Comparison of ENCODE assay signal across 18 cellular contexts in the genomic region with DNA sequence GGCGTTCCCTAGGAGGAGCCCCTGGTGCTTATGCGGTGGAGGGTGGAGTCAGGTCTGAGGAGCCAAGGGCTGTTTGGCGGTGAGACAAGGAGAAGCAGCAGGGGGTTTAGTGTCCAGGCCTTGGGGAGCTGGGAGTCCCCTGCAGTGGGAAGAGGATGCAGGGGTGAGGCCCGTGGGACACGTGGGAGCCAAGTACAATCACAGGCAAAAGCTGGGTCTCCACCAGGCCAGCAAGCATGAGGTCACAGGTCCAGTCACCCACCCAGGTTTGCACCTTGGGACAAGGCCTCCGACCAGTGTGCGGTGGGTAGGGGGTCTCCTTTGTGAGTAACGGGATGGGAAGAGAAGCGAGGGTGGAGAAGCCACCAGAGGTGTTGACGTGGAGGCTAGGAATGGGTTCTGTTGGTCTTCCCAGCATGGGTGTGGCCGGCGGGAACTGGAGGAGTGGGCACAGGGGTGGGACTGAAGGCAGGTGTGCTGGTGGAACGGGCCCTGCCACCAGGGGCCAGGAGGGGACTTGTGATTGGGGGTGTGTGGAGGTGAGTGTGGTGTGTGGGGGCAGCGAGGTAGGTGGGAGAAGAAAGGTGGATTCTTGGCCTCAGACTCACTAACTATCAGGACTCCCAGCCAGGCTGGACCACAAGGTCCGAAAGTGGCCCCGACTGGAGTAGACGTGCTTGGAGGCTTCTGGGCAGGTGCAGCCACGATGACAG.
DNase-seq lines count a peak whose midpoint lies in the region; ATAC-seq and TF ChIP-seq lines count a peak whose summit lies in the region.
"Had no signal": no experiment of that assay in that cellular context is flagged by ENCODE, and none has a peak within 500 bp of the region (broad histone marks: within the 10 kb centered on the region; RNA-seq: fewer than 3 reads in every experiment).

No MANE protein-coding gene starts in this region.

- H3K27me3 ChIP-seq in esophagus muscularis mucosa (peaks cover 0 to 77% (median 0%) of the 10 kb centered on the region in 4 donors), neuronal stem cell (ENCODE audit: control insufficient read depth in 3 of 3, insufficient read depth in 3 of 3, low read depth in 1 of 3, low read length in 3 of 3) (no peaks in the 10 kb centered on the region)
- H3K27me3 ChIP-seq: BLaER1 had no signal

- H3K27ac ChIP-seq in esophagus muscularis mucosa (replicated peaks in 1 of 4) (no peak overlapping the region), neuronal stem cell (replicated peaks; ENCODE audit: low read length) (no peak overlapping the region)
- H3K27ac ChIP-seq: 22Rv1, BLaER1, C4-2B, GM23248 had no signal

- no peak for TF ChIP-seq POLR2A in esophagus muscularis mucosa (IDR thresholded peaks at IDR 0.05; ENCODE audit: low read depth)

- H3K36me3 ChIP-seq in esophagus muscularis mucosa, result no peaks in the 10 kb centered on the region
- H3K36me3 ChIP-seq in neuronal stem cell (replicated peaks in 1 of 2; ENCODE audit: control insufficient read depth in 2 of 2, insufficient read depth in 2 of 2, low read length in 2 of 2), result no peaks in the 10 kb centered on the region
- H3K36me3 ChIP-seq: BLaER1 had no signal

- H4K91ac ChIP-seq in neuronal stem cell (ENCODE audit: low read depth, low read length, poor library complexity), result no peak overlapping the region

- no peaks in the 10 kb centered on the region for H3K9me3 Mint-ChIP-seq in activated CD4-positive, alpha-beta T cell treated with anti-CD3 and anti-CD28 coated beads, Interleukin-2, amount 10 ng/mL, durations not matched to agents 24 days and 14 days
- H3K9me3 Mint-ChIP-seq: CD8-positive, alpha-beta T cell had no signal

- no peak overlapping the region for H2BK120ac ChIP-seq in neuronal stem cell (ENCODE audit: low read depth, low read length)

- no peaks in the 10 kb centered on the region for H3K4me1 Mint-ChIP-seq in activated CD4-positive, alpha-beta T cell treated with anti-CD3 and anti-CD28 coated beads, Interleukin-2, amount 10 ng/mL, durations not matched to agents 24 days and 14 days
- H3K4me1 Mint-ChIP-seq: B cell had no signal

- 82% methylated on average over 13 of the region's 18 CpGs for WGBS in esophagus muscularis mucosa
- WGBS in neuronal stem cell (ENCODE audit: extremely low coverage in 2 of 2, insufficient read length in 2 of 2, insufficient replicate concordance in 1 of 2), 2 donors, result no CpG with 5 or more reads among the region's 18 CpGs

- DNase-seq in activated CD4-positive, alpha-beta T cell treated with anti-CD3 and anti-CD28 coated beads, Interleukin-2, amount 10 ng/mL, durations not matched to agents 24 days and 14 days, result peak; percentile 9
- no peak for DNase-seq in activated CD4-positive, alpha-beta T cell treated with anti-CD3 and anti-CD28 coated beads for 48 hours
- DNase-seq in esophagus muscularis mucosa (ENCODE audit: extremely low spot score), result peak; percentile 75
- no peak for DNase-seq in neuronal stem cell (ENCODE audit: low spot score)
- DNase-seq in ecto neural progenitor cell (ENCODE audit: low spot score), result no peak
- DNase-seq in RPMI8226, result no peak
- DNase-seq: Caco-2; CD4-positive, CD25-positive, alpha-beta regulatory T cell; CD8-positive, alpha-beta T cell; DMS153; DND-41; GM23248; HCEC 1CT had no signal

- no peaks in the 10 kb centered on the region for H3K27me3 Mint-ChIP-seq in activated CD4-positive, alpha-beta T cell treated with anti-CD3 and anti-CD28 coated beads, Interleukin-2, amount 10 ng/mL, durations not matched to agents 24 days and 14 days

- H3K36me3 Mint-ChIP-seq in activated CD4-positive, alpha-beta T cell treated with anti-CD3 and anti-CD28 coated beads, Interleukin-2, amount 10 ng/mL, durations not matched to agents 24 days and 14 days (ENCODE audit: low read depth), result no peaks in the 10 kb centered on the region
- H3K36me3 Mint-ChIP-seq: CD4-positive, CD25-positive, alpha-beta regulatory T cell; CD8-positive, alpha-beta T cell had no signal

- ATAC-seq in GM19324 (IDR thresholded peaks at IDR 0.05; ENCODE audit: low FRiP score, unreplicated experiment), result no peak
- ATAC-seq: CD8-positive, alpha-beta T cell had no signal

- no peak overlapping the region for H4K8ac ChIP-seq in neuronal stem cell (ENCODE audit: low read depth, low read length)

- no peak overlapping the region for H3K27ac Mint-ChIP-seq in activated CD4-positive, alpha-beta T cell treated with anti-CD3 and anti-CD28 coated beads, Interleukin-2, amount 10 ng/mL, durations not matched to agents 24 days and 14 days
- H3K27ac Mint-ChIP-seq: B cell; CD4-positive, CD25-positive, alpha-beta regulatory T cell; CD8-positive, alpha-beta T cell had no signal

- H3K4ac ChIP-seq in neuronal stem cell (ENCODE audit: low read length), result no peak overlapping the region

- intact Hi-C loops in activated CD4-positive, alpha-beta T cell treated with anti-CD3 and anti-CD28 coated beads, Interleukin-2, amount 10 ng/mL, durations not matched to agents 24 days and 14 days (cut with micrococcal nuclease), result no loop called here
- intact Hi-C loops in esophagus muscularis mucosa (cut with DNase I), result no loop called here

- H3K4me3 ChIP-seq in esophagus muscularis mucosa, result no peak overlapping the region
- no peak overlapping the region for H3K4me3 ChIP-seq in neuronal stem cell (ENCODE audit: low read length in 2 of 2)
- H3K4me3 ChIP-seq: BLaER1, GM23248 had no signal

- peak overlapping the region; percentile 79 for H2BK5ac ChIP-seq in neuronal stem cell (ENCODE audit: low read length)

- H3K9me3 ChIP-seq in esophagus muscularis mucosa (no peaks in the 10 kb centered on the region), neuronal stem cell (replicated peaks in 1 of 2; ENCODE audit: control insufficient read depth in 2 of 2, insufficient read depth in 1 of 2, low read depth in 1 of 2, low read length in 2 of 2) (peaks cover 0 to 3% of the 10 kb centered on the region in 2 donors)
- H3K9me3 ChIP-seq: BLaER1, Caco-2 had no signal

- H2AK5ac ChIP-seq in neuronal stem cell (ENCODE audit: low read depth, low read length), result peak overlapping the region; percentile 28

- H2BK12ac ChIP-seq in neuronal stem cell (ENCODE audit: low read length), result no peak overlapping the region

- H3K4me1 ChIP-seq in esophagus muscularis mucosa (no peaks in the 10 kb centered on the region), neuronal stem cell (ENCODE audit: control insufficient read depth in 2 of 2, insufficient read depth in 1 of 2, low read depth in 1 of 2, low read length in 2 of 2) (peaks cover 0 to 6% of the 10 kb centered on the region in 2 donors)
- H3K4me1 ChIP-seq: BLaER1, Caco-2 had no signal

- no peak overlapping the region for H3K4me2 ChIP-seq in neuronal stem cell (ENCODE audit: insufficient read depth, low read length, poor library complexity, severe bottlenecking)
- H3K4me2 ChIP-seq: BLaER1 had no signal

- H3K9ac ChIP-seq in neuronal stem cell (ENCODE audit: low read depth, low read length, poor library complexity), result peak overlapping the region; percentile 54
- H3K9ac ChIP-seq: BLaER1, GM23248 had no signal

- peak overlapping the region; percentile 14 for H2BK15ac ChIP-seq in neuronal stem cell (ENCODE audit: low read length)

- TF ChIP-seq EP300 in esophagus muscularis mucosa (IDR thresholded peaks at IDR 0.05), result no peak

- no peaks in the 10 kb centered on the region for H3K79me1 ChIP-seq in neuronal stem cell (ENCODE audit: low read depth, low read length)

- H2AFZ ChIP-seq in neuronal stem cell (ENCODE audit: low read length), result no peak overlapping the region
- H2AFZ ChIP-seq: GM23248 had no signal

- H3K14ac ChIP-seq in neuronal stem cell (ENCODE audit: low read length), result no peak overlapping the region

- peak overlapping the region; percentile 71 for H3K18ac ChIP-seq in neuronal stem cell (ENCODE audit: low read length)

- no peak overlapping the region for H3K4me3 Mint-ChIP-seq in activated CD4-positive, alpha-beta T cell treated with anti-CD3 and anti-CD28 coated beads, Interleukin-2, amount 10 ng/mL, durations not matched to agents 24 days and 14 days
- H3K4me3 Mint-ChIP-seq: B cell; CD4-positive, CD25-positive, alpha-beta regulatory T cell; CD8-positive, alpha-beta T cell had no signal

- no peak for TF ChIP-seq CTCF in esophagus muscularis mucosa (IDR thresholded peaks at IDR 0.05)

- H3K23ac ChIP-seq in neuronal stem cell (ENCODE audit: low read depth, low read length, poor library complexity), result peak overlapping the region; percentile 20

Comparison
In these comparisons a context has a peak if more than half of its experiments do, and no peak if none do; other contexts are left out.
1. DNase-seq: peak in activated CD4-positive, alpha-beta T cell treated with anti-CD3 and anti-CD28 coated beads, Interleukin-2, amount 10 ng/mL, durations not matched to agents 24 days and 14 days (single experiment) and esophagus muscularis mucosa (single experiment); none in activated CD4-positive, alpha-beta T cell treated with anti-CD3 and anti-CD28 coated beads for 48 hours (single experiment), neuronal stem cell (single experiment), ecto neural progenitor cell (single experiment) and RPMI8226 (single experiment).